ENCODE assay signal across 11 cellular contexts in genomic region chr12:14171111-14171510, GRCh38.
DNase-seq lines count a peak whose midpoint lies in the region; ATAC-seq lines count a peak whose summit lies in the region.
"Had no signal": no experiment of that assay in that cellular context is flagged by ENCODE, and none has a peak within 500 bp of the region (broad histone marks: within the 10 kb centered on the region; RNA-seq: fewer than 3 reads in every experiment).

No MANE protein-coding gene starts in this region.

- DNase-seq in RPMI8226 (peak; percentile 13), ecto neural progenitor cell (ENCODE audit: low spot score) (no peak), LoVo (ENCODE audit: low spot score) (no peak), HPDE6-E6E7 (ENCODE audit: extremely low spot score) (no peak), COLO829 (ENCODE audit: low spot score) (no peak)
- DNase-seq: immature natural killer cell, NCI-H1694, PC-9 had no signal

- ATAC-seq in GM18858 (IDR thresholded peaks at IDR 0.05; ENCODE audit: unreplicated experiment) (peak; percentile 81), GM21529 (IDR thresholded peaks at IDR 0.05; ENCODE audit: unreplicated experiment) (peak; percentile 92), HG03196 (IDR thresholded peaks at IDR 0.05; ENCODE audit: unreplicated experiment) (peak; percentile 52)
